In the genomic region with DNA sequence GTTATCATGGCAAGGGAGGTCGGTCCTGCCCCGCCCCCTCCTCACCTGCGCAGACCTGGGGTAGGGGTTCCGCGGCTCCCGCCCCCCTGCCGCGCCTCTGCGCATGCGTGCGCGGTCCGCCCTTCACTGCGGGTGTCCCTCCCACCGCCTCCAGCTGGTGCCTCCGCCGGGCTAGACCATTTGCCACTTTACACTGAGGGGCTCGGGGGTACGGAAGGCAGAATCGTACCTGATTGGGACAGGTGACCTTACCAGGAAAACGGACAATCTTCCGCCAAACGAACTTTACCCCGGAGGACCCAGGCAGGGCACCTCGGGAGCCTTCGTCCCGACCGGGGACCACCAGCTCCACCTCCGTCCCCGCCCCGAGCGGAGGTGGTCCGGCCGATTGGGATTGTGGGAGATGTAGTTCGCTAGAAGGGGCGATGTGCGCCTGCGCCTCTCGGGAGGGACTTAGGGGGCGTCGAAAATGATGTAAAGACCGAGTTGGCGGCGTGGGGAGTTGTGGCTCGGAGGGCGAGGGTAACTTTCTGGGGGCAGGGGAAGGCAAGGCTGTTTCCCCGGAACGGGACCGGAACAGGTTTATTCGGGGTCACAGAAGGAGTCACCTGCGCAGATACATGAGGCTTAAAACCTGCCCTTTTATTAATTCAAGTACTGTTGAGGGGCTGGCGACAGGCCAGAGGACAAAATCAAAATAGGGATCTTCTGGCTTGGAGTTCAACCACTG, we compare ENCODE assay signal across 1 cellular context.
A peak's percentile ranks its signal among the peaks of the same experiment; 100 is the strongest.
TF ChIP-seq lines count a peak whose summit lies in the region.

A gene with protein sequence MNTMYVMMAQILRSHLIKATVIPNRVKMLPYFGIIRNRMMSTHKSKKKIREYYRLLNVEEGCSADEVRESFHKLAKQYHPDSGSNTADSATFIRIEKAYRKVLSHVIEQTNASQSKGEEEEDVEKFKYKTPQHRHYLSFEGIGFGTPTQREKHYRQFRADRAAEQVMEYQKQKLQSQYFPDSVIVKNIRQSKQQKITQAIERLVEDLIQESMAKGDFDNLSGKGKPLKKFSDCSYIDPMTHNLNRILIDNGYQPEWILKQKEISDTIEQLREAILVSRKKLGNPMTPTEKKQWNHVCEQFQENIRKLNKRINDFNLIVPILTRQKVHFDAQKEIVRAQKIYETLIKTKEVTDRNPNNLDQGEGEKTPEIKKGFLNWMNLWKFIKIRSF (minus strand): TSS at position 344 of the 730 bp plus-strand sequence. CDS start 2,323 bp downstream, outside the sequence.

TF ChIP-seq in HepG2, 621 proteins besides CTCF, POLR2A, EP300 and RAD21 (continued from another document and continues in another):
- TF ChIP-seq ELF1 (CRISPR knock-in tag; IDR thresholded peaks at IDR 0.05), result peak; percentile 53; the same call in 1 of the 2 replicates
- TF ChIP-seq TSC22D2 (CRISPR knock-in tag; IDR thresholded peaks at IDR 0.05; ENCODE audit: borderline replicate concordance), result 0 out of 2 replicates have a peak, but pooled peaks have one; percentile 13
- TF ChIP-seq, protein P1, sequence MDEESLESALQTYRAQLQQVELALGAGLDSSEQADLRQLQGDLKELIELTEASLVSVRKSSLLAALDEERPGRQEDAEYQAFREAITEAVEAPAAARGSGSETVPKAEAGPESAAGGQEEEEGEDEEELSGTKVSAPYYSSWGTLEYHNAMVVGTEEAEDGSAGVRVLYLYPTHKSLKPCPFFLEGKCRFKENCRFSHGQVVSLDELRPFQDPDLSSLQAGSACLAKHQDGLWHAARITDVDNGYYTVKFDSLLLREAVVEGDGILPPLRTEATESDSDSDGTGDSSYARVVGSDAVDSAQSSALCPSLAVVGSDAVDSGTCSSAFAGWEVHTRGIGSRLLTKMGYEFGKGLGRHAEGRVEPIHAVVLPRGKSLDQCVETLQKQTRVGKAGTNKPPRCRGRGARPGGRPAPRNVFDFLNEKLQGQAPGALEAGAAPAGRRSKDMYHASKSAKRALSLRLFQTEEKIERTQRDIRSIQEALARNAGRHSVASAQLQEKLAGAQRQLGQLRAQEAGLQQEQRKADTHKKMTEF (CRISPR knock-in tag; IDR thresholded peaks at IDR 0.05), result peak; percentile 71
- no peak for TF ChIP-seq SYNCRIP (IDR thresholded peaks at IDR 0.05; ENCODE audit: insufficient read depth, low read depth, low read length)
- peak; percentile 74; the same call in 1 of the 2 replicates for TF ChIP-seq KDM5A (IDR thresholded peaks at IDR 0.05; ENCODE audit: borderline replicate concordance, low read length)
- no peak for TF ChIP-seq HNRNPH1 (optimal IDR thresholded peaks at IDR 0.05; ENCODE audit: low read depth, low read length)
- no peak; the same call in 1 of the 2 replicates for TF ChIP-seq MEIS2 (CRISPR knock-in tag; IDR thresholded peaks at IDR 0.05)
- TF ChIP-seq, protein P2, sequence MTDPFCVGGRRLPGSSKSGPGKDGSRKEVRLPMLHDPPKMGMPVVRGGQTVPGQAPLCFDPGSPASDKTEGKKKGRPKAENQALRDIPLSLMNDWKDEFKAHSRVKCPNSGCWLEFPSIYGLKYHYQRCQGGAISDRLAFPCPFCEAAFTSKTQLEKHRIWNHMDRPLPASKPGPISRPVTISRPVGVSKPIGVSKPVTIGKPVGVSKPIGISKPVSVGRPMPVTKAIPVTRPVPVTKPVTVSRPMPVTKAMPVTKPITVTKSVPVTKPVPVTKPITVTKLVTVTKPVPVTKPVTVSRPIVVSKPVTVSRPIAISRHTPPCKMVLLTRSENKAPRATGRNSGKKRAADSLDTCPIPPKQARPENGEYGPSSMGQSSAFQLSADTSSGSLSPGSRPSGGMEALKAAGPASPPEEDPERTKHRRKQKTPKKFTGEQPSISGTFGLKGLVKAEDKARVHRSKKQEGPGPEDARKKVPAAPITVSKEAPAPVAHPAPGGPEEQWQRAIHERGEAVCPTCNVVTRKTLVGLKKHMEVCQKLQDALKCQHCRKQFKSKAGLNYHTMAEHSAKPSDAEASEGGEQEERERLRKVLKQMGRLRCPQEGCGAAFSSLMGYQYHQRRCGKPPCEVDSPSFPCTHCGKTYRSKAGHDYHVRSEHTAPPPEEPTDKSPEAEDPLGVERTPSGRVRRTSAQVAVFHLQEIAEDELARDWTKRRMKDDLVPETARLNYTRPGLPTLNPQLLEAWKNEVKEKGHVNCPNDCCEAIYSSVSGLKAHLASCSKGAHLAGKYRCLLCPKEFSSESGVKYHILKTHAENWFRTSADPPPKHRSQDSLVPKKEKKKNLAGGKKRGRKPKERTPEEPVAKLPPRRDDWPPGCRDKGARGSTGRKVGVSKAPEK (CRISPR knock-in tag; IDR thresholded peaks at IDR 0.05; ENCODE audit: borderline replicate concordance), result no peak
- TF ChIP-seq ZNF264 (CRISPR knock-in tag; IDR thresholded peaks at IDR 0.05), result 0 out of 2 replicates have a peak, but pooled peaks have one; percentile 24
- no peak for TF ChIP-seq HES4 (CRISPR knock-in tag; IDR thresholded peaks at IDR 0.05; ENCODE audit: borderline replicate concordance)
- peak; percentile 11; the same call in 1 of the 2 replicates for TF ChIP-seq ZNF317 (CRISPR knock-in tag; IDR thresholded peaks at IDR 0.05)
- peak; percentile 79 for TF ChIP-seq ZNF883 (CRISPR knock-in tag; IDR thresholded peaks at IDR 0.05; ENCODE audit: not compliant biosample characterization)
- TF ChIP-seq TAF1 (CRISPR knock-in tag; IDR thresholded peaks at IDR 0.05), result peak; percentile 69
- 0 out of 2 replicates have a peak, but pooled peaks have one; percentile 32 for TF ChIP-seq ZNF567 (CRISPR knock-in tag; IDR thresholded peaks at IDR 0.05; ENCODE audit: borderline replicate concordance)
- no peak for TF ChIP-seq ZNF34 (CRISPR knock-in tag; IDR thresholded peaks at IDR 0.05; ENCODE audit: borderline replicate concordance)
- TF ChIP-seq, protein P3, sequence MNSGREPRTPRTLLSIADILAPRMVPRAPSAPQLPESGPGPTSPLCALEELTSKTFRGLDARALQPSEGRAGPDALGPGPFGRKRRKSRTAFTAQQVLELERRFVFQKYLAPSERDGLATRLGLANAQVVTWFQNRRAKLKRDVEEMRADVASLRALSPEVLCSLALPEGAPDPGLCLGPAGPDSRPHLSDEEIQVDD (CRISPR knock-in tag; IDR thresholded peaks at IDR 0.05; ENCODE audit: borderline replicate concordance), result no peak
- no peak for TF ChIP-seq ZNF383 (CRISPR knock-in tag; IDR thresholded peaks at IDR 0.05; ENCODE audit: borderline replicate concordance)
- no peak for TF ChIP-seq PRPF4 (IDR thresholded peaks at IDR 0.05; ENCODE audit: low read depth, low read length, poor library complexity, severe bottlenecking)
- TF ChIP-seq AGO1 (IDR thresholded peaks at IDR 0.05; ENCODE audit: low read depth, low read length, poor library complexity, severe bottlenecking), result peak; percentile 62
- no peak for TF ChIP-seq ZKSCAN1 (IDR thresholded peaks at IDR 0.05; ENCODE audit: low read length)
- peak; percentile 57; the same call in 1 of the 2 replicates for TF ChIP-seq CCDC6 (CRISPR knock-in tag; IDR thresholded peaks at IDR 0.05)
- TF ChIP-seq, protein P4, sequence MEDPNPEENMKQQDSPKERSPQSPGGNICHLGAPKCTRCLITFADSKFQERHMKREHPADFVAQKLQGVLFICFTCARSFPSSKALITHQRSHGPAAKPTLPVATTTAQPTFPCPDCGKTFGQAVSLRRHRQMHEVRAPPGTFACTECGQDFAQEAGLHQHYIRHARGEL (CRISPR knock-in tag; IDR thresholded peaks at IDR 0.05), result no peak
- peak; percentile 75 for TF ChIP-seq SALL1 (CRISPR knock-in tag; IDR thresholded peaks at IDR 0.05)
- no peak for TF ChIP-seq PLRG1 (conservative IDR thresholded peaks at IDR 0.05)
- no peak for TF ChIP-seq ZNF205 (CRISPR knock-in tag; IDR thresholded peaks at IDR 0.05)
- TF ChIP-seq, protein P5, sequence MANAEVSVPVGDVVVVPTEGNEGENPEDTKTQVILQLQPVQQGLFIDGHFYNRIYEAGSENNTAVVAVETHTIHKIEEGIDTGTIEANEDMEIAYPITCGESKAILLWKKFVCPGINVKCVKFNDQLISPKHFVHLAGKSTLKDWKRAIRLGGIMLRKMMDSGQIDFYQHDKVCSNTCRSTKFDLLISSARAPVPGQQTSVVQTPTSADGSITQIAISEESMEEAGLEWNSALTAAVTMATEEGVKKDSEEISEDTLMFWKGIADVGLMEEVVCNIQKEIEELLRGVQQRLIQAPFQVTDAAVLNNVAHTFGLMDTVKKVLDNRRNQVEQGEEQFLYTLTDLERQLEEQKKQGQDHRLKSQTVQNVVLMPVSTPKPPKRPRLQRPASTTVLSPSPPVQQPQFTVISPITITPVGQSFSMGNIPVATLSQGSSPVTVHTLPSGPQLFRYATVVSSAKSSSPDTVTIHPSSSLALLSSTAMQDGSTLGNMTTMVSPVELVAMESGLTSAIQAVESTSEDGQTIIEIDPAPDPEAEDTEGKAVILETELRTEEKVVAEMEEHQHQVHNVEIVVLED (CRISPR knock-in tag; IDR thresholded peaks at IDR 0.05; ENCODE audit: borderline replicate concordance), result peak; percentile 67
- no peak for TF ChIP-seq ZBTB42 (CRISPR knock-in tag; IDR thresholded peaks at IDR 0.05)
- no peak for TF ChIP-seq ZNF589 (CRISPR knock-in tag; conservative IDR thresholded peaks at IDR 0.05)
- no peak for TF ChIP-seq BRD4 (CRISPR knock-in tag; IDR thresholded peaks at IDR 0.05)
- no peak for TF ChIP-seq SSRP1 (CRISPR knock-in tag; IDR thresholded peaks at IDR 0.05)
- peak; percentile 86; the same call in 1 of the 2 replicates for TF ChIP-seq IRF2 (CRISPR knock-in tag; IDR thresholded peaks at IDR 0.05)
- TF ChIP-seq, protein P6, sequence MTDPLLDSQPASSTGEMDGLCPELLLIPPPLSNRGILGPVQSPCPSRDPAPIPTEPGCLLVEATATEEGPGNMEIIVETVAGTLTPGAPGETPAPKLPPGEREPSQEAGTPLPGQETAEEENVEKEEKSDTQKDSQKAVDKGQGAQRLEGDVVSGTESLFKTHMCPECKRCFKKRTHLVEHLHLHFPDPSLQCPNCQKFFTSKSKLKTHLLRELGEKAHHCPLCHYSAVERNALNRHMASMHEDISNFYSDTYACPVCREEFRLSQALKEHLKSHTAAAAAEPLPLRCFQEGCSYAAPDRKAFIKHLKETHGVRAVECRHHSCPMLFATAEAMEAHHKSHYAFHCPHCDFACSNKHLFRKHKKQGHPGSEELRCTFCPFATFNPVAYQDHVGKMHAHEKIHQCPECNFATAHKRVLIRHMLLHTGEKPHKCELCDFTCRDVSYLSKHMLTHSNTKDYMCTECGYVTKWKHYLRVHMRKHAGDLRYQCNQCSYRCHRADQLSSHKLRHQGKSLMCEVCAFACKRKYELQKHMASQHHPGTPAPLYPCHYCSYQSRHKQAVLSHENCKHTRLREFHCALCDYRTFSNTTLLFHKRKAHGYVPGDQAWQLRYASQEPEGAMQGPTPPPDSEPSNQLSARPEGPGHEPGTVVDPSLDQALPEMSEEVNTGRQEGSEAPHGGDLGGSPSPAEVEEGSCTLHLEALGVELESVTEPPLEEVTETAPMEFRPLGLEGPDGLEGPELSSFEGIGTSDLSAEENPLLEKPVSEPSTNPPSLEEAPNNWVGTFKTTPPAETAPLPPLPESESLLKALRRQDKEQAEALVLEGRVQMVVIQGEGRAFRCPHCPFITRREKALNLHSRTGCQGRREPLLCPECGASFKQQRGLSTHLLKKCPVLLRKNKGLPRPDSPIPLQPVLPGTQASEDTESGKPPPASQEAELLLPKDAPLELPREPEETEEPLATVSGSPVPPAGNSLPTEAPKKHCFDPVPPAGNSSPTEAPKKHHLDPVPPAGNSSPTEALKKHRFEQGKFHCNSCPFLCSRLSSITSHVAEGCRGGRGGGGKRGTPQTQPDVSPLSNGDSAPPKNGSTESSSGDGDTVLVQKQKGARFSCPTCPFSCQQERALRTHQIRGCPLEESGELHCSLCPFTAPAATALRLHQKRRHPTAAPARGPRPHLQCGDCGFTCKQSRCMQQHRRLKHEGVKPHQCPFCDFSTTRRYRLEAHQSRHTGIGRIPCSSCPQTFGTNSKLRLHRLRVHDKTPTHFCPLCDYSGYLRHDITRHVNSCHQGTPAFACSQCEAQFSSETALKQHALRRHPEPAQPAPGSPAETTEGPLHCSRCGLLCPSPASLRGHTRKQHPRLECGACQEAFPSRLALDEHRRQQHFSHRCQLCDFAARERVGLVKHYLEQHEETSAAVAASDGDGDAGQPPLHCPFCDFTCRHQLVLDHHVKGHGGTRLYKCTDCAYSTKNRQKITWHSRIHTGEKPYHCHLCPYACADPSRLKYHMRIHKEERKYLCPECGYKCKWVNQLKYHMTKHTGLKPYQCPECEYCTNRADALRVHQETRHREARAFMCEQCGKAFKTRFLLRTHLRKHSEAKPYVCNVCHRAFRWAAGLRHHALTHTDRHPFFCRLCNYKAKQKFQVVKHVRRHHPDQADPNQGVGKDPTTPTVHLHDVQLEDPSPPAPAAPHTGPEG (CRISPR knock-in tag; IDR thresholded peaks at IDR 0.05), result no peak
- TF ChIP-seq ZNF569 (CRISPR knock-in tag; IDR thresholded peaks at IDR 0.05; ENCODE audit: borderline replicate concordance), result no peak
- TF ChIP-seq CC2D1A (CRISPR knock-in tag; IDR thresholded peaks at IDR 0.05), result no peak
- TF ChIP-seq RBM22 (optimal IDR thresholded peaks at IDR 0.05; ENCODE audit: low read length), result no peak
- no peak for TF ChIP-seq ZNF564 (CRISPR knock-in tag; IDR thresholded peaks at IDR 0.05)
- TF ChIP-seq MBNL3 (CRISPR knock-in tag; conservative IDR thresholded peaks at IDR 0.05), result no peak
- no peak for TF ChIP-seq ZSCAN29 (CRISPR knock-in tag; conservative IDR thresholded peaks at IDR 0.05)
- TF ChIP-seq, protein P7, sequence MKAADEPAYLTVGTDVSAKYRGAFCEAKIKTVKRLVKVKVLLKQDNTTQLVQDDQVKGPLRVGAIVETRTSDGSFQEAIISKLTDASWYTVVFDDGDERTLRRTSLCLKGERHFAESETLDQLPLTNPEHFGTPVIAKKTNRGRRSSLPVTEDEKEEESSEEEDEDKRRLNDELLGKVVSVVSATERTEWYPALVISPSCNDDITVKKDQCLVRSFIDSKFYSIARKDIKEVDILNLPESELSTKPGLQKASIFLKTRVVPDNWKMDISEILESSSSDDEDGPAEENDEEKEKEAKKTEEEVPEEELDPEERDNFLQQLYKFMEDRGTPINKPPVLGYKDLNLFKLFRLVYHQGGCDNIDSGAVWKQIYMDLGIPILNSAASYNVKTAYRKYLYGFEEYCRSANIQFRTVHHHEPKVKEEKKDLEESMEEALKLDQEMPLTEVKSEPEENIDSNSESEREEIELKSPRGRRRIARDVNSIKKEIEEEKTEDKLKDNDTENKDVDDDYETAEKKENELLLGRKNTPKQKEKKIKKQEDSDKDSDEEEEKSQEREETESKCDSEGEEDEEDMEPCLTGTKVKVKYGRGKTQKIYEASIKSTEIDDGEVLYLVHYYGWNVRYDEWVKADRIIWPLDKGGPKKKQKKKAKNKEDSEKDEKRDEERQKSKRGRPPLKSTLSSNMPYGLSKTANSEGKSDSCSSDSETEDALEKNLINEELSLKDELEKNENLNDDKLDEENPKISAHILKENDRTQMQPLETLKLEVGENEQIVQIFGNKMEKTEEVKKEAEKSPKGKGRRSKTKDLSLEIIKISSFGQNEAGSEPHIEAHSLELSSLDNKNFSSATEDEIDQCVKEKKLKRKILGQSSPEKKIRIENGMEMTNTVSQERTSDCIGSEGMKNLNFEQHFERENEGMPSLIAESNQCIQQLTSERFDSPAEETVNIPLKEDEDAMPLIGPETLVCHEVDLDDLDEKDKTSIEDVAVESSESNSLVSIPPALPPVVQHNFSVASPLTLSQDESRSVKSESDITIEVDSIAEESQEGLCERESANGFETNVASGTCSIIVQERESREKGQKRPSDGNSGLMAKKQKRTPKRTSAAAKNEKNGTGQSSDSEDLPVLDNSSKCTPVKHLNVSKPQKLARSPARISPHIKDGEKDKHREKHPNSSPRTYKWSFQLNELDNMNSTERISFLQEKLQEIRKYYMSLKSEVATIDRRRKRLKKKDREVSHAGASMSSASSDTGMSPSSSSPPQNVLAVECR (CRISPR knock-in tag; IDR thresholded peaks at IDR 0.05; ENCODE audit: borderline replicate concordance), result peak; percentile 91; the same call in 1 of the 2 replicates
- TF ChIP-seq SIN3A (IDR thresholded peaks at IDR 0.05; ENCODE audit: borderline replicate concordance, low read depth, low read length), result peak; percentile 56; the same call in 1 of the 2 replicates
